27 cellular contexts compared by ENCODE assay signal in the genomic region with DNA sequence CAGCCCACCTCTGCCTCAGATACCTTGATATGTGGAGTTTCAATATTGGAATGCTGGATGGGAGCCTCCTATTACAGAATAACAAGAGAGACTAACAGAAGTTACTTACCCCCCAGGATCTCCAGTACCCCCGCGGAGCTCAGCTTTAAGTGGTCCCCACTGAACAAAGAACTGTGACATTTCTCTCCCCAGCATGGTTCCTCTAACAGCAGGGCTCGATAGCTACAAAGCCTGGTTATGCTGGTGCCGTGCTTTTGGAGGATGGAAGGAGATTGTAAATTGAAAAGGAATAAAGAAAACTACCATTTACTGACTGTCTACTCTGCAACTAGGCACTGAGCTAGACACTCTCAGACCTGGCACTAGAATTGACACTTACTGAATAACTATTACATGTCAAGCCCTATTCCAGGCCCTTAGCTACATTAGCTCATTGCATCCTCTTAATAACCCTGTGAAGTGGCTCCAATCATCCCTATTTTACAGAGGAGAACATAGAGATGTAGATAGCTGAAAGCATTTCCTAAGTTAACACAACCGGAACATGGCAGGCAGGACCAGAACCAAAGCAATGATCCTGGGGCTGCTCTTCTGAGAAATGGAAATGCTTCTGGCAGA.
DNase-seq lines count a peak whose midpoint lies in the region; ATAC-seq and TF ChIP-seq lines count a peak whose summit lies in the region.
"Had no signal": no experiment of that assay in that cellular context is flagged by ENCODE, and none has a peak within 500 bp of the region (broad histone marks: within the 10 kb centered on the region; RNA-seq: fewer than 3 reads in every experiment).

No MANE protein-coding gene starts in this region.

- H2AFZ ChIP-seq in OCI-LY1 (ENCODE audit: low read length): no peak overlapping the region
- H2AFZ ChIP-seq: PC-9 had no signal

- DNase-seq in heart left ventricle (no peak), left ventricle myocardium inferior (no peak), NCI-H2081 (lab: John Stamatoyannopoulos, UW) (peak; percentile 40 to 76), upper lobe of right lung (no peak), foreskin melanocyte (no peak)
- no peak for DNase-seq in activated naive CD4-positive, alpha-beta T cell treated with anti-CD3 and anti-CD28 coated beads, Interleukin-2, amount 50 U/mL, for 16 hours
- DNase-seq: activated CD4-positive, alpha-beta T cell treated with anti-CD3 and anti-CD28 coated beads, Interleukin-2, amount 50 U/mL, for 48 hours; activated naive CD4-positive, alpha-beta T cell treated with anti-CD3 and anti-CD28 coated beads for 36 hours; activated T-cell treated with anti-CD3 and anti-CD28 coated beads for 4 hours; aorta; C1 segment of cervical spinal cord; effector memory CD4-positive, alpha-beta T cell; GF-D8; H9; MM.1S; mucosa of descending colon; NCI-H510A; PC-9; SJCRH30; spleen; T-helper 2 cell; WERI-Rb-1 had no signal

- H3K36me3 ChIP-seq in heart left ventricle (no peaks in the 10 kb centered on the region), left ventricle myocardium inferior (no peaks in the 10 kb centered on the region), OCI-LY1 (ENCODE audit: insufficient read depth, low read length) (no peaks in the 10 kb centered on the region), upper lobe of right lung (no peaks in the 10 kb centered on the region)
- H3K36me3 ChIP-seq: SJCRH30, spleen, WERI-Rb-1 had no signal

- peak overlapping the region; percentile 88 for H3K9ac ChIP-seq in OCI-LY1 (ENCODE audit: low read length)

- H3K27ac ChIP-seq in heart left ventricle (no peak overlapping the region), left ventricle myocardium inferior (replicated peaks) (no peak overlapping the region), OCI-LY1 (ENCODE audit: low read depth, low read length, poor library complexity, severe bottlenecking) (peak overlapping the region; percentile 99), upper lobe of right lung (no peak overlapping the region)
- H3K27ac ChIP-seq: A549, PC-9, SJCRH30, WERI-Rb-1 had no signal

- WGBS in heart left ventricle, 4 donors: 71 to 83% (median 79%) methylated on average over 5 of the region's 5 CpGs

- TF ChIP-seq POLR2A in heart left ventricle (IDR thresholded peaks at IDR 0.05): no peak

- no peaks in the 10 kb centered on the region for H3K9me3 ChIP-seq in heart left ventricle
- H3K9me3 ChIP-seq in left ventricle myocardium inferior (replicated peaks): no peaks in the 10 kb centered on the region
- no peaks in the 10 kb centered on the region for H3K9me3 ChIP-seq in OCI-LY1 (ENCODE audit: low read length)
- H3K9me3 ChIP-seq in upper lobe of right lung: no peaks in the 10 kb centered on the region
- H3K9me3 ChIP-seq: A549, mucosa of descending colon, SJCRH30, spleen had no signal

- TF ChIP-seq CTCF in heart left ventricle (IDR thresholded peaks at IDR 0.05) (no peak), left ventricle myocardium inferior (IDR thresholded peaks at IDR 0.05; ENCODE audit: borderline replicate concordance) (no peak), OCI-LY1 (IDR thresholded peaks at IDR 0.05; ENCODE audit: low read length) (no peak), upper lobe of right lung (IDR thresholded peaks at IDR 0.05) (no peak)

- peak in 3 of 4 donors; percentile 44 to 55 (median 50) for ATAC-seq in heart left ventricle
- ATAC-seq in upper lobe of right lung: peak; percentile 63
- ATAC-seq in HG03457 (IDR thresholded peaks at IDR 0.05; ENCODE audit: unreplicated experiment): no peak
- ATAC-seq: A549, GM12878, left lobe of liver, mucosa of descending colon had no signal

- no peaks in the 10 kb centered on the region for H3K9me2 ChIP-seq in OCI-LY1 (ENCODE audit: low read depth, low read length)

- intact Hi-C loops in heart left ventricle (cut with DNase I): no loop called here
- intact Hi-C loops in left ventricle myocardium inferior (cut with micrococcal nuclease): no loop called here
- intact Hi-C loops in upper lobe of right lung (cut with DNase I): no loop called here

- no peaks in the 10 kb centered on the region for H3K4me1 ChIP-seq in heart left ventricle
- H3K4me1 ChIP-seq in left ventricle myocardium inferior: no peaks in the 10 kb centered on the region
- H3K4me1 ChIP-seq in OCI-LY1 (ENCODE audit: insufficient read depth, low read length, severe bottlenecking): peaks cover 88% of the 10 kb centered on the region
- H3K4me1 ChIP-seq in upper lobe of right lung: no peaks in the 10 kb centered on the region
- H3K4me1 ChIP-seq: A549, SJCRH30 had no signal

- H3K27me3 ChIP-seq in heart left ventricle (no peaks in the 10 kb centered on the region), left ventricle myocardium inferior (ENCODE audit: low read depth) (no peaks in the 10 kb centered on the region), OCI-LY1 (ENCODE audit: insufficient read depth, low read length) (no peaks in the 10 kb centered on the region), upper lobe of right lung (no peaks in the 10 kb centered on the region)
- H3K27me3 ChIP-seq: SJCRH30, spleen had no signal

- H4K20me1 ChIP-seq in OCI-LY1 (ENCODE audit: insufficient read depth, low read length): no peaks in the 10 kb centered on the region

- H3F3A ChIP-seq in OCI-LY1 (ENCODE audit: insufficient read depth, low read length): peaks cover 21% of the 10 kb centered on the region

- H3K4me2 ChIP-seq in OCI-LY1 (ENCODE audit: low read length): peak overlapping the region; percentile 69
- H3K4me2 ChIP-seq: A549, PC-9 had no signal

- no peak overlapping the region for H3K4me3 ChIP-seq in heart left ventricle
- no peak overlapping the region for H3K4me3 ChIP-seq in left ventricle myocardium inferior
- H3K4me3 ChIP-seq in OCI-LY1 (ENCODE audit: low read depth, low read length, poor library complexity, severe bottlenecking): no peak overlapping the region
- no peak overlapping the region for H3K4me3 ChIP-seq in upper lobe of right lung
- H3K4me3 ChIP-seq: A549, GM12878, mucosa of descending colon, PC-9, SJCRH30, spleen had no signal

- H3K79me2 ChIP-seq in OCI-LY1 (ENCODE audit: insufficient read depth, low read length): no peaks in the 10 kb centered on the region

Comparison
In these comparisons a context has a peak if more than half of its experiments do, and no peak if none do; other contexts are left out.
1. DNase-seq: peak in NCI-H2081 (2 of 2); none in heart left ventricle (0 of 5), left ventricle myocardium inferior (single experiment), upper lobe of right lung (single experiment), foreskin melanocyte (single experiment) and activated naive CD4-positive, alpha-beta T cell treated with anti-CD3 and anti-CD28 coated beads, Interleukin-2, amount 50 U/mL, for 16 hours (single experiment).